ENCODE assay signal across 14 cellular contexts in genomic region chr4:70559924-70560323, GRCh38. TPM values are rescaled to one million over a fixed set of nuclear protein-coding genes. Genes with fewer than 3 reads are reported as not detected.
"Had no signal": no experiment of that assay in that cellular context is flagged by ENCODE, and none has a peak within 500 bp of the region (broad histone marks: within the 10 kb centered on the region; RNA-seq: fewer than 3 reads in every experiment).

No MANE protein-coding gene starts in this region.

- H3K27me3 ChIP-seq: adrenal gland, breast epithelium had no signal

- H3K4me3 ChIP-seq: adrenal gland, breast epithelium had no signal

- H3K36me3 ChIP-seq: adrenal gland, breast epithelium had no signal

- ATAC-seq: activated CD8-positive, alpha-beta T cell treated with anti-CD3 and anti-CD28 coated beads, Interleukin-2, amount 10 ng/mL, durations not matched to agents 7 days and 5 days; T-helper 17 cell had no signal

- H3K4me1 ChIP-seq: adrenal gland, breast epithelium had no signal

- H3K9me3 ChIP-seq: adrenal gland, breast epithelium had no signal

- DNase-seq: activated CD4-positive, CD25-positive, alpha-beta regulatory T cell treated with anti-CD3 and anti-CD28 coated beads, Interleukin-2, amount 50 U/mL, for 72 hours; activated CD8-positive, alpha-beta memory T cell treated with anti-CD3 and anti-CD28 coated beads, Interleukin-2, amount 50 U/mL, for 48 hours; activated naive CD8-positive, alpha-beta T cell treated with anti-CD3 and anti-CD28 coated beads, Interleukin-2, amount 10 ng/mL, durations not matched to agents 7 days and 5 days; aorta; NCI-H2107; SIG-M5; T-helper 17 cell had no signal

- H3K27ac ChIP-seq: adrenal gland, breast epithelium had no signal

RNA-seq across cellular contexts. Expression of gene AMBN, which starts 32.1 kb away (rescaled TPM):
- total RNA-seq: activated CD8-positive, alpha-beta T cell treated with anti-CD3 and anti-CD28 coated beads, Interleukin-2, amount 10 ng/mL, durations not matched to agents 7 days and 5 days; activated naive CD8-positive, alpha-beta T cell treated with anti-CD3 and anti-CD28 coated beads, Interleukin-2, amount 10 ng/mL, durations not matched to agents 7 days and 5 days; adrenal gland; aorta; breast epithelium; cerebellum; OCI-LY7; RPMI7951; T-helper 17 cell; WTC11 had no signal
- polyA plus RNA-seq: adrenal gland, aorta had no signal

RNA-seq across cellular contexts. Expression of gene AMTN, which starts 41.6 kb away (rescaled TPM):
- total RNA-seq: activated CD8-positive, alpha-beta T cell treated with anti-CD3 and anti-CD28 coated beads, Interleukin-2, amount 10 ng/mL, durations not matched to agents 7 days and 5 days; activated naive CD8-positive, alpha-beta T cell treated with anti-CD3 and anti-CD28 coated beads, Interleukin-2, amount 10 ng/mL, durations not matched to agents 7 days and 5 days; adrenal gland; aorta; breast epithelium; cerebellum; OCI-LY7; RPMI7951; T-helper 17 cell; WTC11 had no signal
- polyA plus RNA-seq: adrenal gland, aorta had no signal
